Comparison of ENCODE assay signal across 23 cellular contexts in the genomic region with DNA sequence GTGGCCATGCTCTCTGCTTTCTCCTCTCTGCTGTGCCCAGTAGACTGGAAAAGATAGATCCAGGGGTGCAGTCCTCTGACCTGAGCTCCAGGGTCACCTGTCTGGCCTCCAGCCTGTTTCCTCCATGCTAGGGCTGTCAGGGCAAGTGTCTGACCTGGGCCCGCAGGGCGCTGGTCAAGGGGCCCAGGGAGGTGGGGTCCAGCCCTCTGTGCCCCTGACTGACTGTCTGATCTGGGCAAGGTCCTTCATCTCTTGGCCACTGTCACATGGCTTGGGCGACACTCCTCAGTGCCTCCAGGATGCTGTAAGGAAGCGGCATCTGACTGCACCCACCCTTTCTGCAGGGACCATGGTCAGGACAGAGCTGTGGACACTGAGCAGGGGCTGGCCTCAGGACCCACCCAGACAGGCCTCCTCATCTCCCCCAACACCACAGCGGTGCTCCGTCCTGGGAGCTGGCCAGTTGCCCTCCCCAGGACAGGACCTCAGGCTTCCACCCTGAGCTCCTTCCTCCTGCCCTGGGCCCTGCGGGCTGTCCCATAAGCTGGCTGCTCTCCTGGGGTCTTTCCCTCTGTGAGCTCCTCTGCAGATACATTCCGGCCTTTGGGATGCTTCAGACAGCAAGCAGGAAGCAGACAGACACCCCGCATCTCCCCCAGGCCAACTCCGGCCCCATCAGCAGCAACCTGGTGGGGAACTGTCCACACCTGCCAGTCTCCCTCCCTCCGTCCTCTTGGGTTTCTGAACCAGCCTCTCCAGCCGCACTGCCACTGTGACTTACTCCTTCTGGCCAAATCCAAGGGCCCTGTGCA. TPM values are rescaled to one million over a fixed set of nuclear protein-coding genes. Genes with fewer than 3 reads are reported as not detected.
"Had no signal": no experiment of that assay in that cellular context is flagged by ENCODE, and none has a peak within 500 bp of the region (broad histone marks: within the 10 kb centered on the region; RNA-seq: fewer than 3 reads in every experiment).

No MANE protein-coding gene starts in this region.

- H3K27ac ChIP-seq: ascending aorta, colonic mucosa, left lung, tibial nerve, uterus had no signal

- ATAC-seq: activated CD8-positive, alpha-beta memory T cell treated with anti-CD3 and anti-CD28 coated beads, Interleukin-2, amount 10 ng/mL, durations not matched to agents 7 days and 5 days; left lung; natural killer cell treated with Interleukin-12 subunit alpha and Interleukin-12 subunit beta and Interleukin-15 and Interleukin-18, amount 100 ng/mL, for 72 hours had no signal

- H3K27ac Mint-ChIP-seq: activated CD4-positive, alpha-beta memory T cell treated with anti-CD3 and anti-CD28 coated beads, Interleukin-2, amount 10 ng/mL, durations not matched to agents 7 days and 5 days; activated CD8-positive, alpha-beta memory T cell treated with anti-CD3 and anti-CD28 coated beads, Interleukin-2, amount 10 ng/mL, durations not matched to agents 7 days and 5 days; natural killer cell treated with Interleukin-12 subunit alpha and Interleukin-12 subunit beta and Interleukin-15 and Interleukin-18, amount 100 ng/mL, for 72 hours; T-helper 2 cell treated with Interferon-gamma antibody and Interleukin-4, amounts not matched to agents 5 μg/mL and 100 μg/mL, for 36 hours had no signal

- H3K9me3 Mint-ChIP-seq: activated CD4-positive, alpha-beta memory T cell treated with anti-CD3 and anti-CD28 coated beads, Interleukin-2, amount 10 ng/mL, durations not matched to agents 7 days and 5 days; central memory CD8-positive, alpha-beta T cell; natural killer cell treated with Interleukin-12 subunit alpha and Interleukin-12 subunit beta and Interleukin-15 and Interleukin-18, amount 100 ng/mL, for 72 hours; T-helper 2 cell treated with Interferon-gamma antibody and Interleukin-4, amounts not matched to agents 5 μg/mL and 100 μg/mL, for 36 hours had no signal

- DNase-seq: activated CD4-positive, alpha-beta memory T cell treated with anti-CD3 and anti-CD28 coated beads, Interleukin-2, amount 10 ng/mL, durations not matched to agents 7 days and 5 days; activated CD4-positive, alpha-beta T cell treated with anti-CD3 and anti-CD28 coated beads for 48 hours; activated CD4-positive, CD25-positive, alpha-beta regulatory T cell; activated CD8-positive, alpha-beta memory T cell treated with anti-CD3 and anti-CD28 coated beads, Interleukin-2, amount 10 ng/mL, durations not matched to agents 7 days and 5 days; activated naive CD4-positive, alpha-beta T cell treated with Interleukin-2 at 50 U/mL for 16 hours; colonic mucosa; erythroblast; hypothalamus; mesendoderm; stimulated activated CD4-positive, alpha-beta T cell treated with anti-CD3 and anti-CD28 coated beads, Interleukin-1b, Interleukin-23, amount 100 ng/mL, for 48 hours; stimulated activated CD8-positive, alpha-beta memory T cell treated with anti-CD3 and anti-CD28 coated beads, Interleukin-4, amount 100 ng/mL, for 48 hours; stimulated activated naive CD4-positive, alpha-beta T cell treated with Interleukin-2 at 50 U/mL for 16 hours; uterus had no signal

- H3K4me1 Mint-ChIP-seq: activated CD4-positive, alpha-beta memory T cell treated with anti-CD3 and anti-CD28 coated beads, Interleukin-2, amount 10 ng/mL, durations not matched to agents 7 days and 5 days had no signal

- H3K27me3 Mint-ChIP-seq: central memory CD8-positive, alpha-beta T cell had no signal

- H3K36me3 ChIP-seq: ascending aorta, colonic mucosa, left lung, tibial nerve, uterus had no signal

- H3K36me3 Mint-ChIP-seq: activated CD8-positive, alpha-beta memory T cell treated with anti-CD3 and anti-CD28 coated beads, Interleukin-2, amount 10 ng/mL, durations not matched to agents 7 days and 5 days; natural killer cell treated with Interleukin-12 subunit alpha and Interleukin-12 subunit beta and Interleukin-15 and Interleukin-18, amount 100 ng/mL, for 72 hours had no signal

- H3K4me1 ChIP-seq: ascending aorta, colonic mucosa, left lung, tibial nerve, uterus had no signal

- H3K27me3 ChIP-seq: ascending aorta, colonic mucosa, tibial nerve, uterus had no signal

- H3K9me3 ChIP-seq: ascending aorta, colonic mucosa, left lung, tibial nerve, uterus had no signal

- H3K4me3 ChIP-seq: ascending aorta, colonic mucosa, left lung, tibial nerve, uterus had no signal

- H3K4me3 Mint-ChIP-seq: activated CD4-positive, alpha-beta memory T cell treated with anti-CD3 and anti-CD28 coated beads, Interleukin-2, amount 10 ng/mL, durations not matched to agents 7 days and 5 days; activated CD8-positive, alpha-beta memory T cell treated with anti-CD3 and anti-CD28 coated beads, Interleukin-2, amount 10 ng/mL, durations not matched to agents 7 days and 5 days; central memory CD8-positive, alpha-beta T cell; natural killer cell treated with Interleukin-12 subunit alpha and Interleukin-12 subunit beta and Interleukin-15 and Interleukin-18, amount 100 ng/mL, for 72 hours; T-helper 2 cell treated with Interferon-gamma antibody and Interleukin-4, amounts not matched to agents 5 μg/mL and 100 μg/mL, for 36 hours had no signal

RNA-seq across cellular contexts. Expression of gene ALPI, which starts 21.2 kb away (rescaled TPM):
- total RNA-seq: activated CD4-positive, alpha-beta memory T cell treated with anti-CD3 and anti-CD28 coated beads, Interleukin-2, amount 10 ng/mL, durations not matched to agents 7 days and 5 days; activated CD8-positive, alpha-beta memory T cell treated with anti-CD3 and anti-CD28 coated beads, Interleukin-2, amount 10 ng/mL, durations not matched to agents 7 days and 5 days; ascending aorta; frontal cortex; kidney epithelial cell; left lung; natural killer cell treated with Interleukin-12 subunit alpha and Interleukin-12 subunit beta and Interleukin-15 and Interleukin-18, amount 100 ng/mL, for 72 hours; subcutaneous adipose tissue; tibial nerve; uterus had no signal

RNA-seq across cellular contexts. Expression of gene ALPG, which starts 28.1 kb away (rescaled TPM):
- total RNA-seq: activated CD4-positive, alpha-beta memory T cell treated with anti-CD3 and anti-CD28 coated beads, Interleukin-2, amount 10 ng/mL, durations not matched to agents 7 days and 5 days; activated CD8-positive, alpha-beta memory T cell treated with anti-CD3 and anti-CD28 coated beads, Interleukin-2, amount 10 ng/mL, durations not matched to agents 7 days and 5 days; ascending aorta; frontal cortex; kidney epithelial cell; natural killer cell treated with Interleukin-12 subunit alpha and Interleukin-12 subunit beta and Interleukin-15 and Interleukin-18, amount 100 ng/mL, for 72 hours; subcutaneous adipose tissue; tibial nerve; uterus had no signal
- polyA plus RNA-seq: adipose tissue had no signal

RNA-seq across cellular contexts. Expression of gene ECEL1, which starts 52.9 kb away (rescaled TPM):
- total RNA-seq: activated CD4-positive, alpha-beta memory T cell treated with anti-CD3 and anti-CD28 coated beads, Interleukin-2, amount 10 ng/mL, durations not matched to agents 7 days and 5 days; natural killer cell treated with Interleukin-12 subunit alpha and Interleukin-12 subunit beta and Interleukin-15 and Interleukin-18, amount 100 ng/mL, for 72 hours; subcutaneous adipose tissue had no signal

RNA-seq across cellular contexts. Expression of gene ALPP, which starts 56.2 kb away (rescaled TPM):
- total RNA-seq: activated CD4-positive, alpha-beta memory T cell treated with anti-CD3 and anti-CD28 coated beads, Interleukin-2, amount 10 ng/mL, durations not matched to agents 7 days and 5 days; activated CD8-positive, alpha-beta memory T cell treated with anti-CD3 and anti-CD28 coated beads, Interleukin-2, amount 10 ng/mL, durations not matched to agents 7 days and 5 days; ascending aorta; frontal cortex; kidney epithelial cell; natural killer cell treated with Interleukin-12 subunit alpha and Interleukin-12 subunit beta and Interleukin-15 and Interleukin-18, amount 100 ng/mL, for 72 hours; subcutaneous adipose tissue; tibial nerve had no signal
- polyA plus RNA-seq: adipose tissue had no signal
